ENCODE assay signal across 8 cellular contexts in genomic region chr3:196631655-196632032, GRCh38. TPM values are rescaled to one million over a fixed set of nuclear protein-coding genes. Genes with fewer than 3 reads are reported as not detected.
DNase-seq lines count a peak whose midpoint lies in the region; ATAC-seq and TF ChIP-seq lines count a peak whose summit lies in the region.

No MANE protein-coding gene starts in this region.

- H3K4me3 ChIP-seq in left ventricle myocardium inferior, result peak overlapping the region; percentile 70

- TF ChIP-seq CTCF in WTC11 (IDR thresholded peaks at IDR 0.05), result no peak
- TF ChIP-seq CTCF in left ventricle myocardium inferior (IDR thresholded peaks at IDR 0.05; ENCODE audit: borderline replicate concordance), result no peak

- H3K9me3 Mint-ChIP-seq in WTC11, result no peaks in the 10 kb centered on the region
- H3K9me3 Mint-ChIP-seq in stimulated activated memory B cell treated with anti-CD40 and anti-IgM and Interleukin-4, amounts not matched to agents 10 μg/mL and 1 μg/mL and 100 μg/mL, for 72 hours, result no peaks in the 10 kb centered on the region

- H3K27ac Mint-ChIP-seq in WTC11, result peak overlapping the region; percentile 94
- peak overlapping the region; percentile 95 for H3K27ac Mint-ChIP-seq in stimulated activated memory B cell treated with anti-CD40 and anti-IgM and Interleukin-4, amounts not matched to agents 10 μg/mL and 1 μg/mL and 100 μg/mL, for 72 hours

- H3K27me3 ChIP-seq in left ventricle myocardium inferior (ENCODE audit: low read depth), result no peaks in the 10 kb centered on the region

- ATAC-seq in Right ventricle myocardium inferior, result peak; percentile 3
- no peak for ATAC-seq in left cardiac atrium
- ATAC-seq in WTC11, result no peak
- no peak for ATAC-seq in stimulated activated memory B cell treated with anti-CD40 and anti-IgM and Interleukin-4, amounts not matched to agents 10 μg/mL and 1 μg/mL and 100 μg/mL, for 72 hours
- no peak for ATAC-seq in GM18519 (IDR thresholded peaks at IDR 0.05; ENCODE audit: low FRiP score, unreplicated experiment)
- ATAC-seq in sciatic nerve, result no peak

- peak overlapping the region; percentile 91 for H3K27ac ChIP-seq in left ventricle myocardium inferior (replicated peaks)

- H3K4me1 ChIP-seq in left ventricle myocardium inferior, result peaks cover 23% of the 10 kb centered on the region

- peak overlapping the region; percentile 69 for H3K4me3 Mint-ChIP-seq in WTC11
- peak overlapping the region; percentile 92 for H3K4me3 Mint-ChIP-seq in stimulated activated memory B cell treated with anti-CD40 and anti-IgM and Interleukin-4, amounts not matched to agents 10 μg/mL and 1 μg/mL and 100 μg/mL, for 72 hours

- peaks cover 37% of the 10 kb centered on the region for H3K4me1 Mint-ChIP-seq in WTC11
- peaks cover 66% of the 10 kb centered on the region for H3K4me1 Mint-ChIP-seq in stimulated activated memory B cell treated with anti-CD40 and anti-IgM and Interleukin-4, amounts not matched to agents 10 μg/mL and 1 μg/mL and 100 μg/mL, for 72 hours

- H3K27me3 Mint-ChIP-seq in WTC11 (ENCODE audit: low read depth), result no peaks in the 10 kb centered on the region
- H3K27me3 Mint-ChIP-seq in stimulated activated memory B cell treated with anti-CD40 and anti-IgM and Interleukin-4, amounts not matched to agents 10 μg/mL and 1 μg/mL and 100 μg/mL, for 72 hours, result no peaks in the 10 kb centered on the region

- DNase-seq in Right ventricle myocardium inferior (ENCODE audit: missing footprints) (no peak), left cardiac atrium (no peak), WTC11 (ENCODE audit: low spot score) (no peak), left ventricle myocardium inferior (no peak), sciatic nerve (ENCODE audit: low spot score) (no peak), NCI-H226 (no peak)

- intact Hi-C loops in Right ventricle myocardium inferior (cut with DNase I) (loop anchor here (2.0 kb wide), 1 partner anchor 21 kb away; no protein-coding TSS in a partner anchor), left cardiac atrium (cut with DNase I) (loop anchor here in 1 of 2 donors (2.0 kb wide), 1 partner anchor 63 kb away; the partner anchor contains the start of genes FBXO45 and WDR53), left ventricle myocardium inferior (cut with micrococcal nuclease) (no loop called here), sciatic nerve (cut with DNase I) (no loop called here)

- no peaks in the 10 kb centered on the region for H3K9me3 ChIP-seq in left ventricle myocardium inferior (replicated peaks)

- CTCF ChIA-PET in WTC11 (lab: Charles Lee), result interaction anchor here (0.8 to 1.2 kb wide), 3 partner anchors 22 to 102 kb away, joined by 3 to 6 read pairs (median 4); no protein-coding TSS in a partner anchor

- POLR2A ChIA-PET in WTC11 (lab: Charles Lee), result interaction anchor here (1.0 to 1.1 kb wide), 2 partner anchors 18 to 236 kb away, joined by 3 read pairs; partner anchors contain the start of gene SENP5

- no peaks in the 10 kb centered on the region for H3K36me3 Mint-ChIP-seq in WTC11
- peaks cover 9% of the 10 kb centered on the region for H3K36me3 Mint-ChIP-seq in stimulated activated memory B cell treated with anti-CD40 and anti-IgM and Interleukin-4, amounts not matched to agents 10 μg/mL and 1 μg/mL and 100 μg/mL, for 72 hours

- no peaks in the 10 kb centered on the region for H3K36me3 ChIP-seq in left ventricle myocardium inferior

TF ChIP-seq in WTC11, 78 proteins besides CTCF, POLR2A, EP300 and RAD21 (continues in another document):
- no peak for TF ChIP-seq ZNF263 (CRISPR knock-in tag; IDR thresholded peaks at IDR 0.05; ENCODE audit: low read depth)
- no peak for TF ChIP-seq STAT6 (CRISPR knock-in tag; conservative IDR thresholded peaks at IDR 0.05; ENCODE audit: low read depth)
- TF ChIP-seq, protein P1, sequence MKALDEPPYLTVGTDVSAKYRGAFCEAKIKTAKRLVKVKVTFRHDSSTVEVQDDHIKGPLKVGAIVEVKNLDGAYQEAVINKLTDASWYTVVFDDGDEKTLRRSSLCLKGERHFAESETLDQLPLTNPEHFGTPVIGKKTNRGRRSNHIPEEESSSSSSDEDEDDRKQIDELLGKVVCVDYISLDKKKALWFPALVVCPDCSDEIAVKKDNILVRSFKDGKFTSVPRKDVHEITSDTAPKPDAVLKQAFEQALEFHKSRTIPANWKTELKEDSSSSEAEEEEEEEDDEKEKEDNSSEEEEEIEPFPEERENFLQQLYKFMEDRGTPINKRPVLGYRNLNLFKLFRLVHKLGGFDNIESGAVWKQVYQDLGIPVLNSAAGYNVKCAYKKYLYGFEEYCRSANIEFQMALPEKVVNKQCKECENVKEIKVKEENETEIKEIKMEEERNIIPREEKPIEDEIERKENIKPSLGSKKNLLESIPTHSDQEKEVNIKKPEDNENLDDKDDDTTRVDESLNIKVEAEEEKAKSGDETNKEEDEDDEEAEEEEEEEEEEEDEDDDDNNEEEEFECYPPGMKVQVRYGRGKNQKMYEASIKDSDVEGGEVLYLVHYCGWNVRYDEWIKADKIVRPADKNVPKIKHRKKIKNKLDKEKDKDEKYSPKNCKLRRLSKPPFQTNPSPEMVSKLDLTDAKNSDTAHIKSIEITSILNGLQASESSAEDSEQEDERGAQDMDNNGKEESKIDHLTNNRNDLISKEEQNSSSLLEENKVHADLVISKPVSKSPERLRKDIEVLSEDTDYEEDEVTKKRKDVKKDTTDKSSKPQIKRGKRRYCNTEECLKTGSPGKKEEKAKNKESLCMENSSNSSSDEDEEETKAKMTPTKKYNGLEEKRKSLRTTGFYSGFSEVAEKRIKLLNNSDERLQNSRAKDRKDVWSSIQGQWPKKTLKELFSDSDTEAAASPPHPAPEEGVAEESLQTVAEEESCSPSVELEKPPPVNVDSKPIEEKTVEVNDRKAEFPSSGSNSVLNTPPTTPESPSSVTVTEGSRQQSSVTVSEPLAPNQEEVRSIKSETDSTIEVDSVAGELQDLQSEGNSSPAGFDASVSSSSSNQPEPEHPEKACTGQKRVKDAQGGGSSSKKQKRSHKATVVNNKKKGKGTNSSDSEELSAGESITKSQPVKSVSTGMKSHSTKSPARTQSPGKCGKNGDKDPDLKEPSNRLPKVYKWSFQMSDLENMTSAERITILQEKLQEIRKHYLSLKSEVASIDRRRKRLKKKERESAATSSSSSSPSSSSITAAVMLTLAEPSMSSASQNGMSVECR (CRISPR knock-in tag; IDR thresholded peaks at IDR 0.05; ENCODE audit: borderline replicate concordance), result no peak
- TF ChIP-seq, protein P2, sequence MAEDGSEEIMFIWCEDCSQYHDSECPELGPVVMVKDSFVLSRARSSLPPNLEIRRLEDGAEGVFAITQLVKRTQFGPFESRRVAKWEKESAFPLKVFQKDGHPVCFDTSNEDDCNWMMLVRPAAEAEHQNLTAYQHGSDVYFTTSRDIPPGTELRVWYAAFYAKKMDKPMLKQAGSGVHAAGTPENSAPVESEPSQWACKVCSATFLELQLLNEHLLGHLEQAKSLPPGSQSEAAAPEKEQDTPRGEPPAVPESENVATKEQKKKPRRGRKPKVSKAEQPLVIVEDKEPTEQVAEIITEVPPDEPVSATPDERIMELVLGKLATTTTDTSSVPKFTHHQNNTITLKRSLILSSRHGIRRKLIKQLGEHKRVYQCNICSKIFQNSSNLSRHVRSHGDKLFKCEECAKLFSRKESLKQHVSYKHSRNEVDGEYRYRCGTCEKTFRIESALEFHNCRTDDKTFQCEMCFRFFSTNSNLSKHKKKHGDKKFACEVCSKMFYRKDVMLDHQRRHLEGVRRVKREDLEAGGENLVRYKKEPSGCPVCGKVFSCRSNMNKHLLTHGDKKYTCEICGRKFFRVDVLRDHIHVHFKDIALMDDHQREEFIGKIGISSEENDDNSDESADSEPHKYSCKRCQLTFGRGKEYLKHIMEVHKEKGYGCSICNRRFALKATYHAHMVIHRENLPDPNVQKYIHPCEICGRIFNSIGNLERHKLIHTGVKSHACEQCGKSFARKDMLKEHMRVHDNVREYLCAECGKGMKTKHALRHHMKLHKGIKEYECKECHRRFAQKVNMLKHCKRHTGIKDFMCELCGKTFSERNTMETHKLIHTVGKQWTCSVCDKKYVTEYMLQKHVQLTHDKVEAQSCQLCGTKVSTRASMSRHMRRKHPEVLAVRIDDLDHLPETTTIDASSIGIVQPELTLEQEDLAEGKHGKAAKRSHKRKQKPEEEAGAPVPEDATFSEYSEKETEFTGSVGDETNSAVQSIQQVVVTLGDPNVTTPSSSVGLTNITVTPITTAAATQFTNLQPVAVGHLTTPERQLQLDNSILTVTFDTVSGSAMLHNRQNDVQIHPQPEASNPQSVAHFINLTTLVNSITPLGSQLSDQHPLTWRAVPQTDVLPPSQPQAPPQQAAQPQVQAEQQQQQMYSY (CRISPR knock-in tag; IDR thresholded peaks at IDR 0.05), result no peak
- TF ChIP-seq GABPB1 (CRISPR knock-in tag; IDR thresholded peaks at IDR 0.05), result no peak
- no peak for TF ChIP-seq HMGA2 (CRISPR knock-in tag; IDR thresholded peaks at IDR 0.05)
- no peak for TF ChIP-seq JAZF1 (CRISPR knock-in tag; IDR thresholded peaks at IDR 0.05)
- no peak for TF ChIP-seq FOXK1 (CRISPR knock-in tag; IDR thresholded peaks at IDR 0.05)

RNA-seq across cellular contexts. Expression of gene NRROS, which starts 7.8 kb away (rescaled TPM):
- total RNA-seq in Right ventricle myocardium inferior, result 3.1 TPM
- total RNA-seq in left cardiac atrium, result 1 to 10 TPM; 5.4 to 6.0 TPM
- total RNA-seq in WTC11 (2021), result 3.1 to 5.1 TPM (median 4.9 TPM) in 3 replicates
- total RNA-seq in left ventricle myocardium inferior, result 2.4 TPM
- total RNA-seq in sciatic nerve, result 10.0 TPM
